ENCODE assay signal across 9 cellular contexts in the genomic region with DNA sequence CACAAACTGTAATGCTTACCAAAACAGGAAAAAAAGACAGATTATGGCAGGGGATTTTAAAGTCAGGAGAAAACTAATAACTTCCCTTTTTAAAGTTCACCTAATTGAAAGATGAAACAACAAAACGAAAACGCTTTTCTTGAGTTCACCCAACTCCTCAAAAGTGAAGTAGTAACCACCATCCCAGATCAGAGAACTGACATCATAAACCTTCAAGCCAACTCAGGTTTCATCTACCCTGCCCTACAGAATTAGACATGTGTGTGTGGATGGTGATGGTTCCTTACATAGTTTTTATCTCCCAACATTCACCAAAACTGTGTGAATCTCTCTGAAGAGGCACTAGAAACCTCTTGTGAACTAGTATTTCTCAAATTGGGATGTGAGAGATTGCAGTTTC.
DNase-seq lines count a peak whose midpoint lies in the region; ATAC-seq and TF ChIP-seq lines count a peak whose summit lies in the region.
"Had no signal": no experiment of that assay in that cellular context is flagged by ENCODE, and none has a peak within 500 bp of the region (broad histone marks: within the 10 kb centered on the region; RNA-seq: fewer than 3 reads in every experiment).

No MANE protein-coding gene starts in this region.

- POLR2A ChIA-PET in WTC11 (lab: Charles Lee): no interaction called here

- no peaks in the 10 kb centered on the region for H3K9me3 Mint-ChIP-seq in WTC11

- peak; percentile 20 for DNase-seq in medulla oblongata (ENCODE audit: extremely low spot score)
- no peak for DNase-seq in WTC11 (ENCODE audit: low spot score)
- no peak for DNase-seq in activated effector memory CD4-positive, alpha-beta T cell treated with anti-CD3 and anti-CD28 coated beads, Interleukin-2, amount 50 U/mL, for 16 hours
- DNase-seq: dermis blood vessel endothelial cell, occipital lobe had no signal

- H3K4me3 Mint-ChIP-seq in WTC11: no peak overlapping the region

- CTCF ChIA-PET in WTC11 (lab: Charles Lee): no interaction called here

- H3K4me1 Mint-ChIP-seq in WTC11: no peaks in the 10 kb centered on the region

- no peaks in the 10 kb centered on the region for H3K36me3 Mint-ChIP-seq in WTC11

- peak; percentile 37 for ATAC-seq in GM18870 (IDR thresholded peaks at IDR 0.05; ENCODE audit: unreplicated experiment)
- ATAC-seq in GM21723 (IDR thresholded peaks at IDR 0.05; ENCODE audit: unreplicated experiment): peak; percentile 57
- ATAC-seq in HG03469 (IDR thresholded peaks at IDR 0.05; ENCODE audit: unreplicated experiment): peak; percentile 27
- no peak for ATAC-seq in WTC11
- no peak for ATAC-seq in HG03457 (IDR thresholded peaks at IDR 0.05; ENCODE audit: unreplicated experiment)

- H3K27me3 Mint-ChIP-seq in WTC11 (ENCODE audit: low read depth): no peaks in the 10 kb centered on the region

- H3K27ac Mint-ChIP-seq in WTC11: no peak overlapping the region

- TF ChIP-seq CTCF in WTC11 (IDR thresholded peaks at IDR 0.05): no peak

TF ChIP-seq in WTC11, 78 proteins besides CTCF, POLR2A, EP300 and RAD21:
- TF ChIP-seq NFYB (CRISPR knock-in tag; conservative IDR thresholded peaks at IDR 0.05; ENCODE audit: low read depth): no peak
- TF ChIP-seq KAT7 (CRISPR knock-in tag; IDR thresholded peaks at IDR 0.05; ENCODE audit: borderline replicate concordance): no peak
- no peak for TF ChIP-seq ZNF396 (CRISPR knock-in tag; IDR thresholded peaks at IDR 0.05; ENCODE audit: borderline replicate concordance)
- TF ChIP-seq, protein P1, sequence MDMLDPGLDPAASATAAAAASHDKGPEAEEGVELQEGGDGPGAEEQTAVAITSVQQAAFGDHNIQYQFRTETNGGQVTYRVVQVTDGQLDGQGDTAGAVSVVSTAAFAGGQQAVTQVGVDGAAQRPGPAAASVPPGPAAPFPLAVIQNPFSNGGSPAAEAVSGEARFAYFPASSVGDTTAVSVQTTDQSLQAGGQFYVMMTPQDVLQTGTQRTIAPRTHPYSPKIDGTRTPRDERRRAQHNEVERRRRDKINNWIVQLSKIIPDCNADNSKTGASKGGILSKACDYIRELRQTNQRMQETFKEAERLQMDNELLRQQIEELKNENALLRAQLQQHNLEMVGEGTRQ (CRISPR knock-in tag; IDR thresholded peaks at IDR 0.05): no peak
- no peak for TF ChIP-seq GTF2I (CRISPR knock-in tag; conservative IDR thresholded peaks at IDR 0.05)
- TF ChIP-seq, protein P2, sequence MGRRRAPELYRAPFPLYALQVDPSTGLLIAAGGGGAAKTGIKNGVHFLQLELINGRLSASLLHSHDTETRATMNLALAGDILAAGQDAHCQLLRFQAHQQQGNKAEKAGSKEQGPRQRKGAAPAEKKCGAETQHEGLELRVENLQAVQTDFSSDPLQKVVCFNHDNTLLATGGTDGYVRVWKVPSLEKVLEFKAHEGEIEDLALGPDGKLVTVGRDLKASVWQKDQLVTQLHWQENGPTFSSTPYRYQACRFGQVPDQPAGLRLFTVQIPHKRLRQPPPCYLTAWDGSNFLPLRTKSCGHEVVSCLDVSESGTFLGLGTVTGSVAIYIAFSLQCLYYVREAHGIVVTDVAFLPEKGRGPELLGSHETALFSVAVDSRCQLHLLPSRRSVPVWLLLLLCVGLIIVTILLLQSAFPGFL (CRISPR knock-in tag; IDR thresholded peaks at IDR 0.05; ENCODE audit: borderline replicate concordance): no peak
- TF ChIP-seq HMGA2 (CRISPR knock-in tag; IDR thresholded peaks at IDR 0.05): no peak
- TF ChIP-seq SP1 (CRISPR knock-in tag; conservative IDR thresholded peaks at IDR 0.05): no peak
- TF ChIP-seq, protein P3, sequence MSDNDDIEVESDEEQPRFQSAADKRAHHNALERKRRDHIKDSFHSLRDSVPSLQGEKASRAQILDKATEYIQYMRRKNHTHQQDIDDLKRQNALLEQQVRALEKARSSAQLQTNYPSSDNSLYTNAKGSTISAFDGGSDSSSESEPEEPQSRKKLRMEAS (CRISPR knock-in tag; IDR thresholded peaks at IDR 0.05): no peak
- TF ChIP-seq, protein P4, sequence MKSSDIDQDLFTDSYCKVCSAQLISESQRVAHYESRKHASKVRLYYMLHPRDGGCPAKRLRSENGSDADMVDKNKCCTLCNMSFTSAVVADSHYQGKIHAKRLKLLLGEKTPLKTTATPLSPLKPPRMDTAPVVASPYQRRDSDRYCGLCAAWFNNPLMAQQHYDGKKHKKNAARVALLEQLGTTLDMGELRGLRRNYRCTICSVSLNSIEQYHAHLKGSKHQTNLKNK (CRISPR knock-in tag; IDR thresholded peaks at IDR 0.05): no peak
- no peak for TF ChIP-seq ZNF671 (CRISPR knock-in tag; IDR thresholded peaks at IDR 0.05)
- TF ChIP-seq, protein P5, sequence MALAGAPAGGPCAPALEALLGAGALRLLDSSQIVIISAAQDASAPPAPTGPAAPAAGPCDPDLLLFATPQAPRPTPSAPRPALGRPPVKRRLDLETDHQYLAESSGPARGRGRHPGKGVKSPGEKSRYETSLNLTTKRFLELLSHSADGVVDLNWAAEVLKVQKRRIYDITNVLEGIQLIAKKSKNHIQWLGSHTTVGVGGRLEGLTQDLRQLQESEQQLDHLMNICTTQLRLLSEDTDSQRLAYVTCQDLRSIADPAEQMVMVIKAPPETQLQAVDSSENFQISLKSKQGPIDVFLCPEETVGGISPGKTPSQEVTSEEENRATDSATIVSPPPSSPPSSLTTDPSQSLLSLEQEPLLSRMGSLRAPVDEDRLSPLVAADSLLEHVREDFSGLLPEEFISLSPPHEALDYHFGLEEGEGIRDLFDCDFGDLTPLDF (CRISPR knock-in tag; IDR thresholded peaks at IDR 0.05): no peak
- no peak for TF ChIP-seq ZNF121 (CRISPR knock-in tag; IDR thresholded peaks at IDR 0.05)
- TF ChIP-seq MXD4 (CRISPR knock-in tag; IDR thresholded peaks at IDR 0.05; ENCODE audit: borderline replicate concordance): no peak
- no peak for TF ChIP-seq SOX15 (CRISPR knock-in tag; IDR thresholded peaks at IDR 0.05)
- no peak for TF ChIP-seq ZBTB21 (CRISPR knock-in tag; IDR thresholded peaks at IDR 0.05; ENCODE audit: borderline replicate concordance)
- TF ChIP-seq, protein P6, sequence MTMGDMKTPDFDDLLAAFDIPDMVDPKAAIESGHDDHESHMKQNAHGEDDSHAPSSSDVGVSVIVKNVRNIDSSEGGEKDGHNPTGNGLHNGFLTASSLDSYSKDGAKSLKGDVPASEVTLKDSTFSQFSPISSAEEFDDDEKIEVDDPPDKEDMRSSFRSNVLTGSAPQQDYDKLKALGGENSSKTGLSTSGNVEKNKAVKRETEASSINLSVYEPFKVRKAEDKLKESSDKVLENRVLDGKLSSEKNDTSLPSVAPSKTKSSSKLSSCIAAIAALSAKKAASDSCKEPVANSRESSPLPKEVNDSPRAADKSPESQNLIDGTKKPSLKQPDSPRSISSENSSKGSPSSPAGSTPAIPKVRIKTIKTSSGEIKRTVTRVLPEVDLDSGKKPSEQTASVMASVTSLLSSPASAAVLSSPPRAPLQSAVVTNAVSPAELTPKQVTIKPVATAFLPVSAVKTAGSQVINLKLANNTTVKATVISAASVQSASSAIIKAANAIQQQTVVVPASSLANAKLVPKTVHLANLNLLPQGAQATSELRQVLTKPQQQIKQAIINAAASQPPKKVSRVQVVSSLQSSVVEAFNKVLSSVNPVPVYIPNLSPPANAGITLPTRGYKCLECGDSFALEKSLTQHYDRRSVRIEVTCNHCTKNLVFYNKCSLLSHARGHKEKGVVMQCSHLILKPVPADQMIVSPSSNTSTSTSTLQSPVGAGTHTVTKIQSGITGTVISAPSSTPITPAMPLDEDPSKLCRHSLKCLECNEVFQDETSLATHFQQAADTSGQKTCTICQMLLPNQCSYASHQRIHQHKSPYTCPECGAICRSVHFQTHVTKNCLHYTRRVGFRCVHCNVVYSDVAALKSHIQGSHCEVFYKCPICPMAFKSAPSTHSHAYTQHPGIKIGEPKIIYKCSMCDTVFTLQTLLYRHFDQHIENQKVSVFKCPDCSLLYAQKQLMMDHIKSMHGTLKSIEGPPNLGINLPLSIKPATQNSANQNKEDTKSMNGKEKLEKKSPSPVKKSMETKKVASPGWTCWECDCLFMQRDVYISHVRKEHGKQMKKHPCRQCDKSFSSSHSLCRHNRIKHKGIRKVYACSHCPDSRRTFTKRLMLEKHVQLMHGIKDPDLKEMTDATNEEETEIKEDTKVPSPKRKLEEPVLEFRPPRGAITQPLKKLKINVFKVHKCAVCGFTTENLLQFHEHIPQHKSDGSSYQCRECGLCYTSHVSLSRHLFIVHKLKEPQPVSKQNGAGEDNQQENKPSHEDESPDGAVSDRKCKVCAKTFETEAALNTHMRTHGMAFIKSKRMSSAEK (CRISPR knock-in tag; IDR thresholded peaks at IDR 0.05; ENCODE audit: borderline replicate concordance): no peak
- no peak for TF ChIP-seq ZNF423 (CRISPR knock-in tag; IDR thresholded peaks at IDR 0.05)

Comparison
In these comparisons a context has a peak if more than half of its experiments do, and no peak if none do; other contexts are left out.
1. ATAC-seq: peak in GM18870 (single experiment), GM21723 (single experiment) and HG03469 (single experiment); none in WTC11 (single experiment) and HG03457 (single experiment).